ENCODE assay signal across 1 cellular context in the genomic region with DNA sequence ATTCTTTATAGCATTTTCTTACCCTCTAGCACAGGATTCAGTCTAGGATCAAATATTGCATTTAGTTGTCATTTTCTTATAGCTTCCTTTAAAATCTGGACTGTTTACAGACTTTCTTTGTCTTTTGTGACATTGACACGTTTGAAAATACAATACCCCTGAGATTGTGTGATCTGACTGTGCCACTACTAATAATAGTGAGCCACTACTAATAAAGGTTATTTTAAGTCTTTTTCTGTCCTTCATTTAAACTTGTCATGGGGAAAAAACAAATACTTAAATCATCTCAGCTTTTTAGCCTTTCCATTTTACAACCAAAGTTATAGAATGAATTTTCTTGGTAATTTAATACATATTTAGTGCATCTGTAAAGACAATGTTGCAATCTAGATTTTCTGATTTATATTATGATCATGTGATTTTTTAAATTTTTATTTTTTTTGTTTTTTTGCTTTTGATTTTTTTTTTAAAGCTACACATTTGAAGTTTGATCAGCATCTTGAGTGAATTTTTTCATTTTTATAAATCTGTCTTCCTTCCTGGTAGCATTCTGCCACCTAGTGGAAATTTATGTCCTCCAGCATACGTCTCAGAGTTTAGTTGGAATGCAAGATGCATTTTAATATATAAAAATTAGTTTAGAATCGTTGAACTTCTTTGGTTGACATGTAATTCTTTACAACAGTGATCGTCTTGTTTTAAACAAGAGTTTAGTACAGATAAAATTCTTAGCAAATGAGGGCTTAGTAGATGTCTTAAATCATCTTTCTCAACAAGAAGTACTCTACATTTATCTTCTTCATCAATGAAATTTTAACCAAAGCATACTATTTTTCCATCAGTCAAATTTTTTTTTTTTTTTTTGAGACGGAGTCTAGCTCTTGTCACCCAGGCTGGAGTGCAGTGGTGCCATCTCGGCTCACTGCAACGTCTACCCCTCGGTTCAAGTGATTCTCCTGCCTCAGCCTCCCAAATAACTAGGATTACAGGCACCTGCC.
TF ChIP-seq lines count a peak whose summit lies in the region.

No MANE protein-coding gene starts in this region.

TF ChIP-seq in K562, 482 proteins besides CTCF, POLR2A, EP300 and RAD21 (continued from another document and continues in another):
- TF ChIP-seq NELFE (IDR thresholded peaks at IDR 0.05; ENCODE audit: insufficient read depth, insufficient read length), result no peak
- TF ChIP-seq ARHGAP35 (IDR thresholded peaks at IDR 0.05; ENCODE audit: partially characterized antibody), result no peak
- no peak for TF ChIP-seq EP400 (IDR thresholded peaks at IDR 0.05)
- TF ChIP-seq, protein P1, sequence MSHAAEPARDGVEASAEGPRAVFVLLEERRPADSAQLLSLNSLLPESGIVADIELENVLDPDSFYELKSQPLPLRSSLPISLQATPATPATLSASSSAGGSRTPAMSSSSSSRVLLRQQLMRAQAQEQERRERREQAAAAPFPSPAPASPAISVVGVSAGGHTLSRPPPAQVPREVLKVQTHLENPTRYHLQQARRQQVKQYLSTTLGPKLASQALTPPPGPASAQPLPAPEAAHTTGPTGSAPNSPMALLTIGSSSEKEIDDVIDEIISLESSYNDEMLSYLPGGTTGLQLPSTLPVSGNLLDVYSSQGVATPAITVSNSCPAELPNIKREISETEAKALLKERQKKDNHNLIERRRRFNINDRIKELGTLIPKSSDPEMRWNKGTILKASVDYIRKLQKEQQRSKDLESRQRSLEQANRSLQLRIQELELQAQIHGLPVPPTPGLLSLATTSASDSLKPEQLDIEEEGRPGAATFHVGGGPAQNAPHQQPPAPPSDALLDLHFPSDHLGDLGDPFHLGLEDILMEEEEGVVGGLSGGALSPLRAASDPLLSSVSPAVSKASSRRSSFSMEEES (CRISPR knock-in tag; IDR thresholded peaks at IDR 0.05), result peak; percentile 15
- TF ChIP-seq, protein P2, sequence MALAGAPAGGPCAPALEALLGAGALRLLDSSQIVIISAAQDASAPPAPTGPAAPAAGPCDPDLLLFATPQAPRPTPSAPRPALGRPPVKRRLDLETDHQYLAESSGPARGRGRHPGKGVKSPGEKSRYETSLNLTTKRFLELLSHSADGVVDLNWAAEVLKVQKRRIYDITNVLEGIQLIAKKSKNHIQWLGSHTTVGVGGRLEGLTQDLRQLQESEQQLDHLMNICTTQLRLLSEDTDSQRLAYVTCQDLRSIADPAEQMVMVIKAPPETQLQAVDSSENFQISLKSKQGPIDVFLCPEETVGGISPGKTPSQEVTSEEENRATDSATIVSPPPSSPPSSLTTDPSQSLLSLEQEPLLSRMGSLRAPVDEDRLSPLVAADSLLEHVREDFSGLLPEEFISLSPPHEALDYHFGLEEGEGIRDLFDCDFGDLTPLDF (CRISPR knock-in tag; IDR thresholded peaks at IDR 0.05), result no peak
- no peak for TF ChIP-seq CBFA2T2 (conservative IDR thresholded peaks at IDR 0.05)
- TF ChIP-seq NR3C1 (CRISPR knock-in tag; IDR thresholded peaks at IDR 0.05), result no peak
- TF ChIP-seq EWSR1 (IDR thresholded peaks at IDR 0.05; ENCODE audit: borderline replicate concordance, low read depth, partially characterized antibody), result no peak
- TF ChIP-seq ZNF165 (CRISPR knock-in tag; IDR thresholded peaks at IDR 0.05; ENCODE audit: borderline replicate concordance), result no peak
- TF ChIP-seq ADNP (tag; IDR thresholded peaks at IDR 0.05), result 0 out of 2 replicates have a peak, but pooled peaks have one; percentile 21
- TF ChIP-seq NBN (IDR thresholded peaks at IDR 0.05; ENCODE audit: low read depth), result no peak
- TF ChIP-seq MAFF (IDR thresholded peaks at IDR 0.05; ENCODE audit: low read length), result no peak
- no peak for TF ChIP-seq SP1 (CRISPR knock-in tag; IDR thresholded peaks at IDR 0.05)
- no peak for TF ChIP-seq RFX7 (CRISPR knock-in tag; IDR thresholded peaks at IDR 0.05)
- TF ChIP-seq SMC3 (conservative IDR thresholded peaks at IDR 0.05; ENCODE audit: insufficient read depth, low read depth, low read length), result peak; percentile 76
- TF ChIP-seq BACH1 (tag; IDR thresholded peaks at IDR 0.05), result no peak
- no peak for TF ChIP-seq ZNF589 (CRISPR knock-in tag; IDR thresholded peaks at IDR 0.05; ENCODE audit: low read depth)
- TF ChIP-seq POLR2B (IDR thresholded peaks at IDR 0.05; ENCODE audit: low read depth, partially characterized antibody), result no peak
- TF ChIP-seq ZNF311 (CRISPR knock-in tag; IDR thresholded peaks at IDR 0.05), result no peak
- TF ChIP-seq, protein P3, sequence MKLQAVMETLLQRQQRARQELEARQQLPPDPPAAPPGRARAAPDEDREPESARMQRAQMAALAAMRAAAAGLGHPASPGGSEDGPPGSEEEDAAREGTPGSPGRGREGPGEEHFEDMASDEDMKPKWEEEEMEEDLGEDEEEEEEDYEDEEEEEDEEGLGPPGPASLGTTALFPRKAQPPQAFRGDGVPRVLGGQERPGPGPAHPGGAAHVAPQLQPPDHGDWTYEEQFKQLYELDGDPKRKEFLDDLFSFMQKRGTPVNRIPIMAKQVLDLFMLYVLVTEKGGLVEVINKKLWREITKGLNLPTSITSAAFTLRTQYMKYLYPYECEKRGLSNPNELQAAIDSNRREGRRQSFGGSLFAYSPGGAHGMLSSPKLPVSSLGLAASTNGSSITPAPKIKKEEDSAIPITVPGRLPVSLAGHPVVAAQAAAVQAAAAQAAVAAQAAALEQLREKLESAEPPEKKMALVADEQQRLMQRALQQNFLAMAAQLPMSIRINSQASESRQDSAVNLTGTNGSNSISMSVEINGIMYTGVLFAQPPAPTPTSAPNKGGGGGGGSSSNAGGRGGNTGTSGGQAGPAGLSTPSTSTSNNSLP (IDR thresholded peaks at IDR 0.05; ENCODE audit: borderline replicate concordance, low read depth, low read length), result peak; percentile 88
- TF ChIP-seq, protein P4, sequence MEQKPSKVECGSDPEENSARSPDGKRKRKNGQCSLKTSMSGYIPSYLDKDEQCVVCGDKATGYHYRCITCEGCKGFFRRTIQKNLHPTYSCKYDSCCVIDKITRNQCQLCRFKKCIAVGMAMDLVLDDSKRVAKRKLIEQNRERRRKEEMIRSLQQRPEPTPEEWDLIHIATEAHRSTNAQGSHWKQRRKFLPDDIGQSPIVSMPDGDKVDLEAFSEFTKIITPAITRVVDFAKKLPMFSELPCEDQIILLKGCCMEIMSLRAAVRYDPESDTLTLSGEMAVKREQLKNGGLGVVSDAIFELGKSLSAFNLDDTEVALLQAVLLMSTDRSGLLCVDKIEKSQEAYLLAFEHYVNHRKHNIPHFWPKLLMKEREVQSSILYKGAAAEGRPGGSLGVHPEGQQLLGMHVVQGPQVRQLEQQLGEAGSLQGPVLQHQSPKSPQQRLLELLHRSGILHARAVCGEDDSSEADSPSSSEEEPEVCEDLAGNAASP (IDR thresholded peaks at IDR 0.05), result no peak
- TF ChIP-seq RB1 (IDR thresholded peaks at IDR 0.05; ENCODE audit: low read depth), result no peak
- TF ChIP-seq MTF1 (CRISPR knock-in tag; IDR thresholded peaks at IDR 0.05; ENCODE audit: borderline replicate concordance), result no peak
- no peak for TF ChIP-seq ZKSCAN8 (CRISPR knock-in tag; IDR thresholded peaks at IDR 0.05)
- TF ChIP-seq, protein P5, sequence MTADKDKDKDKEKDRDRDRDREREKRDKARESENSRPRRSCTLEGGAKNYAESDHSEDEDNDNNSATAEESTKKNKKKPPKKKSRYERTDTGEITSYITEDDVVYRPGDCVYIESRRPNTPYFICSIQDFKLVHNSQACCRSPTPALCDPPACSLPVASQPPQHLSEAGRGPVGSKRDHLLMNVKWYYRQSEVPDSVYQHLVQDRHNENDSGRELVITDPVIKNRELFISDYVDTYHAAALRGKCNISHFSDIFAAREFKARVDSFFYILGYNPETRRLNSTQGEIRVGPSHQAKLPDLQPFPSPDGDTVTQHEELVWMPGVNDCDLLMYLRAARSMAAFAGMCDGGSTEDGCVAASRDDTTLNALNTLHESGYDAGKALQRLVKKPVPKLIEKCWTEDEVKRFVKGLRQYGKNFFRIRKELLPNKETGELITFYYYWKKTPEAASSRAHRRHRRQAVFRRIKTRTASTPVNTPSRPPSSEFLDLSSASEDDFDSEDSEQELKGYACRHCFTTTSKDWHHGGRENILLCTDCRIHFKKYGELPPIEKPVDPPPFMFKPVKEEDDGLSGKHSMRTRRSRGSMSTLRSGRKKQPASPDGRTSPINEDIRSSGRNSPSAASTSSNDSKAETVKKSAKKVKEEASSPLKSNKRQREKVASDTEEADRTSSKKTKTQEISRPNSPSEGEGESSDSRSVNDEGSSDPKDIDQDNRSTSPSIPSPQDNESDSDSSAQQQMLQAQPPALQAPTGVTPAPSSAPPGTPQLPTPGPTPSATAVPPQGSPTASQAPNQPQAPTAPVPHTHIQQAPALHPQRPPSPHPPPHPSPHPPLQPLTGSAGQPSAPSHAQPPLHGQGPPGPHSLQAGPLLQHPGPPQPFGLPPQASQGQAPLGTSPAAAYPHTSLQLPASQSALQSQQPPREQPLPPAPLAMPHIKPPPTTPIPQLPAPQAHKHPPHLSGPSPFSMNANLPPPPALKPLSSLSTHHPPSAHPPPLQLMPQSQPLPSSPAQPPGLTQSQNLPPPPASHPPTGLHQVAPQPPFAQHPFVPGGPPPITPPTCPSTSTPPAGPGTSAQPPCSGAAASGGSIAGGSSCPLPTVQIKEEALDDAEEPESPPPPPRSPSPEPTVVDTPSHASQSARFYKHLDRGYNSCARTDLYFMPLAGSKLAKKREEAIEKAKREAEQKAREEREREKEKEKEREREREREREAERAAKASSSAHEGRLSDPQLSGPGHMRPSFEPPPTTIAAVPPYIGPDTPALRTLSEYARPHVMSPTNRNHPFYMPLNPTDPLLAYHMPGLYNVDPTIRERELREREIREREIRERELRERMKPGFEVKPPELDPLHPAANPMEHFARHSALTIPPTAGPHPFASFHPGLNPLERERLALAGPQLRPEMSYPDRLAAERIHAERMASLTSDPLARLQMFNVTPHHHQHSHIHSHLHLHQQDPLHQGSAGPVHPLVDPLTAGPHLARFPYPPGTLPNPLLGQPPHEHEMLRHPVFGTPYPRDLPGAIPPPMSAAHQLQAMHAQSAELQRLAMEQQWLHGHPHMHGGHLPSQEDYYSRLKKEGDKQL (CRISPR knock-in tag; IDR thresholded peaks at IDR 0.05; ENCODE audit: borderline replicate concordance), result no peak
- no peak for TF ChIP-seq ZKSCAN1 (IDR thresholded peaks at IDR 0.05; ENCODE audit: low read depth, low read length)
- TF ChIP-seq CHD4 (IDR thresholded peaks at IDR 0.05; ENCODE audit: insufficient read depth, insufficient replicate concordance, low read depth, low read length, poor library complexity, severe bottlenecking), result no peak
- no peak for TF ChIP-seq NCOA4 (IDR thresholded peaks at IDR 0.05; ENCODE audit: partially characterized antibody)
- TF ChIP-seq TEAD4 (IDR thresholded peaks at IDR 0.05; ENCODE audit: low read length), result peak; percentile 55
- no peak for TF ChIP-seq TEAD4 (CRISPR knock-in tag; IDR thresholded peaks at IDR 0.05; ENCODE audit: borderline replicate concordance)
- no peak for TF ChIP-seq HDAC1 (IDR thresholded peaks at IDR 0.05)
- TF ChIP-seq, protein P6, sequence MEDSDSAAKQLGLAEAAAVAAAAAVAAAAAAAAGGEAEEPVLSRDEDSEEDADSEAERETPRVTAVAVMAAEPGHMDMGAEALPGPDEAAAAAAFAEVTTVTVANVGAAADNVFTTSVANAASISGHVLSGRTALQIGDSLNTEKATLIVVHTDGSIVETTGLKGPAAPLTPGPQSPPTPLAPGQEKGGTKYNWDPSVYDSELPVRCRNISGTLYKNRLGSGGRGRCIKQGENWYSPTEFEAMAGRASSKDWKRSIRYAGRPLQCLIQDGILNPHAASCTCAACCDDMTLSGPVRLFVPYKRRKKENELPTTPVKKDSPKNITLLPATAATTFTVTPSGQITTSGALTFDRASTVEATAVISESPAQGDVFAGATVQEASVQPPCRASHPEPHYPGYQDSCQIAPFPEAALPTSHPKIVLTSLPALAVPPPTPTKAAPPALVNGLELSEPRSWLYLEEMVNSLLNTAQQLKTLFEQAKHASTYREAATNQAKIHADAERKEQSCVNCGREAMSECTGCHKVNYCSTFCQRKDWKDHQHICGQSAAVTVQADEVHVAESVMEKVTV (CRISPR knock-in tag; IDR thresholded peaks at IDR 0.05), result peak; percentile 70
- no peak for TF ChIP-seq ZNF79 (CRISPR knock-in tag; IDR thresholded peaks at IDR 0.05; ENCODE audit: low read depth)
- TF ChIP-seq POLR2AphosphoS2 (IDR thresholded peaks at IDR 0.05; ENCODE audit: low read length), result no peak
- TF ChIP-seq, protein P7, sequence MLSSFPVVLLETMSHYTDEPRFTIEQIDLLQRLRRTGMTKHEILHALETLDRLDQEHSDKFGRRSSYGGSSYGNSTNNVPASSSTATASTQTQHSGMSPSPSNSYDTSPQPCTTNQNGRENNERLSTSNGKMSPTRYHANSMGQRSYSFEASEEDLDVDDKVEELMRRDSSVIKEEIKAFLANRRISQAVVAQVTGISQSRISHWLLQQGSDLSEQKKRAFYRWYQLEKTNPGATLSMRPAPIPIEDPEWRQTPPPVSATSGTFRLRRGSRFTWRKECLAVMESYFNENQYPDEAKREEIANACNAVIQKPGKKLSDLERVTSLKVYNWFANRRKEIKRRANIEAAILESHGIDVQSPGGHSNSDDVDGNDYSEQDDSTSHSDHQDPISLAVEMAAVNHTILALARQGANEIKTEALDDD (IDR thresholded peaks at IDR 0.05), result no peak
- no peak for TF ChIP-seq MYNN (IDR thresholded peaks at IDR 0.05)
- no peak for TF ChIP-seq MYNN (CRISPR knock-in tag; IDR thresholded peaks at IDR 0.05)
- TF ChIP-seq ZNF316 (IDR thresholded peaks at IDR 0.05), result no peak
- TF ChIP-seq ZNF140 (CRISPR knock-in tag; IDR thresholded peaks at IDR 0.05), result no peak
- TF ChIP-seq, protein P8, sequence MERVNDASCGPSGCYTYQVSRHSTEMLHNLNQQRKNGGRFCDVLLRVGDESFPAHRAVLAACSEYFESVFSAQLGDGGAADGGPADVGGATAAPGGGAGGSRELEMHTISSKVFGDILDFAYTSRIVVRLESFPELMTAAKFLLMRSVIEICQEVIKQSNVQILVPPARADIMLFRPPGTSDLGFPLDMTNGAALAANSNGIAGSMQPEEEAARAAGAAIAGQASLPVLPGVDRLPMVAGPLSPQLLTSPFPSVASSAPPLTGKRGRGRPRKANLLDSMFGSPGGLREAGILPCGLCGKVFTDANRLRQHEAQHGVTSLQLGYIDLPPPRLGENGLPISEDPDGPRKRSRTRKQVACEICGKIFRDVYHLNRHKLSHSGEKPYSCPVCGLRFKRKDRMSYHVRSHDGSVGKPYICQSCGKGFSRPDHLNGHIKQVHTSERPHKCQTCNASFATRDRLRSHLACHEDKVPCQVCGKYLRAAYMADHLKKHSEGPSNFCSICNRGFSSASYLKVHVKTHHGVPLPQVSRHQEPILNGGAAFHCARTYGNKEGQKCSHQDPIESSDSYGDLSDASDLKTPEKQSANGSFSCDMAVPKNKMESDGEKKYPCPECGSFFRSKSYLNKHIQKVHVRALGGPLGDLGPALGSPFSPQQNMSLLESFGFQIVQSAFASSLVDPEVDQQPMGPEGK (CRISPR knock-in tag; IDR thresholded peaks at IDR 0.05; ENCODE audit: borderline replicate concordance), result no peak
- TF ChIP-seq COPS2 (conservative IDR thresholded peaks at IDR 0.05), result no peak
